In the genomic region with DNA sequence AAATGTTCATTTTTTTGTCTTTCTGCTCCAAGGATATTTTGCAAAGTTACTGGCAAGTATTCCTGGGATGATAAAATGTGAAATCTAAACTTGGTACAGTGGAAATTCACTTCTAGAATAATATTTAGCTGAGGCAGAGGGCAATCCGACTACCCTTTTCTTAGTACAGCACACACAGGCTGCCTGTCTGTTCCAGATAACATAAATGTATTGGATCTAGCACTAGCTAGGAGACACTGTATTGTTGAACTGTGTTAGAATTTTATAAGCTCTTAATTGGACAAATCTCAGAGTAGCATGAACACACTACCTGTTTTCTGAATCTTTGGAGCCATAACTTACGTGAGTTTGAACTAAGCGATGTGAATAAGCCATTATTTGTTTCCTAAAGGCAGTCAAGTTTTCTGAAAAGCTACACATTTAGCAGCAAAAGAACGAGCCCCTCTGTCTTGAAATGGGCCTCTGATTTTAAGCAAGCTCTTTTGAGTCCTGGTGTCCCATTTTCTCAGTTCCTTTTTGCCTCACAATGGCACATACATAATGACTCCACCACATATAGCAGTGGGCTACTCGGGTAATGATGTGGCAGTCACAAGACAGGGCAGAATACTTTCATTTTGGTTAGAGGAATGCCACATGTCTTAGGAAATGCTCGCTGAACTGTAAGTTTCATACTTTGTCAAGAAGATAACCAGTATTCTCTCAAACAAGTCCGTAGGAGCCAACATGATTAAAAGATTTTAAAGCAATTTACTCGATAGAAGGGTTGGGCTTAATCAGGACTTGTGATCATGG, we compare ENCODE assay signal across 8 cellular contexts.
A peak's percentile ranks its signal among the peaks of the same experiment; 100 is the strongest.
DNase-seq lines count a peak whose midpoint lies in the region; ATAC-seq and TF ChIP-seq lines count a peak whose summit lies in the region.

No MANE protein-coding gene starts in this region.

- peak; percentile 57 for DNase-seq in activated CD4-positive, alpha-beta T cell treated with anti-CD3 and anti-CD28 coated beads for 36 hours
- no peak for DNase-seq in activated CD4-positive, alpha-beta T cell treated with anti-CD3 and anti-CD28 coated beads, Interleukin-2, amount 50 U/mL, for 1 hour
- DNase-seq in T-cell (peak in 6 of 34 experiments; percentile 4 to 12 (median 7)), glomerular visceral epithelial cell (ENCODE audit: extremely low spot score) (peak; percentile 31), spleen (no peak), GM13976 (ENCODE audit: low spot score) (no peak), COR-L47 (lab: John Stamatoyannopoulos, UW) (no peak)

- POLR2A ChIA-PET in activated CD4-positive, alpha-beta T cell treated with anti-CD3 and anti-CD28 coated beads for 36 hours (lab: Charles Lee) = interaction anchor here (0.8 to 1.4 kb wide), 3 partner anchors 11 to 67 kb away, joined by 5 to 8 read pairs (median 8); no protein-coding TSS in a partner anchor
- POLR2A ChIA-PET in T-cell (lab: Charles Lee) = interaction anchor here in 1 of 2 donors (0.7 to 1.0 kb wide), 2 partner anchors 10 to 1667 kb away, joined by 3 to 4 read pairs; no protein-coding TSS in a partner anchor

- in situ Hi-C loops in GM13976 (cut with MboI; ENCODE audit: low sequenced_read_pairs, unreplicated experiment) = loop anchor here (25.0 kb wide), 1 partner anchor 421 kb away; no protein-coding TSS in a partner anchor

- H3K36me3 ChIP-seq in spleen = no peaks in the 10 kb centered on the region

- peaks cover 8% of the 10 kb centered on the region for H3K27me3 Mint-ChIP-seq in activated CD4-positive, alpha-beta T cell treated with anti-CD3 and anti-CD28 coated beads for 36 hours
- H3K27me3 Mint-ChIP-seq in T-cell = peaks cover 0 to 2% of the 10 kb centered on the region in 2 donors

- H3K4me1 ChIP-seq in spleen = peaks cover 0 to 32% (median 9%) of the 10 kb centered on the region in 6 donors

- no peaks in the 10 kb centered on the region for H3K27me3 ChIP-seq in spleen (replicated peaks in 1 of 7)

- no peaks in the 10 kb centered on the region for H3K9me3 Mint-ChIP-seq in activated CD4-positive, alpha-beta T cell treated with anti-CD3 and anti-CD28 coated beads for 36 hours (ENCODE audit: low read depth)
- no peaks in the 10 kb centered on the region for H3K9me3 Mint-ChIP-seq in T-cell

- H3K9me3 ChIP-seq in spleen = no peaks in the 10 kb centered on the region

- peak overlapping the region; percentile 66 for H3K4me3 Mint-ChIP-seq in activated CD4-positive, alpha-beta T cell treated with anti-CD3 and anti-CD28 coated beads for 36 hours
- H3K4me3 Mint-ChIP-seq in T-cell = peak overlapping the region; percentile 68 to 83 (median 83)

- no peaks in the 10 kb centered on the region for H3K36me3 Mint-ChIP-seq in activated CD4-positive, alpha-beta T cell treated with anti-CD3 and anti-CD28 coated beads for 36 hours (ENCODE audit: low read depth)
- H3K36me3 Mint-ChIP-seq in T-cell = peaks cover 5% of the 10 kb centered on the region

- TF ChIP-seq CTCF in spleen (IDR thresholded peaks at IDR 0.05 in 8 of 11, conservative IDR thresholded peaks at IDR 0.05 in 3 of 11) (no peak), GM13976 (IDR thresholded peaks at IDR 0.05; ENCODE audit: borderline replicate concordance, control extremely low read depth, extremely low read depth, insufficient read depth, missing control alignments) (no peak)

- 29 to 39% (median 33%) methylated on average over 8 of the region's 8 CpGs for WGBS in spleen, 5 donors

- peak overlapping the region in 6 of 8 donors; percentile 10 to 55 (median 17) for H3K4me3 ChIP-seq in spleen

- peaks cover 22% of the 10 kb centered on the region for H3K4me1 Mint-ChIP-seq in activated CD4-positive, alpha-beta T cell treated with anti-CD3 and anti-CD28 coated beads for 36 hours
- H3K4me1 Mint-ChIP-seq in T-cell = peaks cover 18 to 35% (median 21%) of the 10 kb centered on the region in 3 donors

- peak; percentile 94 for ATAC-seq in activated CD4-positive, alpha-beta T cell treated with anti-CD3 and anti-CD28 coated beads for 36 hours
- ATAC-seq in HG02870 (IDR thresholded peaks at IDR 0.05; ENCODE audit: unreplicated experiment) (peak; percentile 96), T-cell (replicated peaks in 1 of 4) (peak; percentile 65 to 85 (median 73))

- intact Hi-C loops in activated CD4-positive, alpha-beta T cell treated with anti-CD3 and anti-CD28 coated beads for 36 hours (cut with DNase I, micrococcal nuclease) = loop anchor here (1.0 to 10.0 kb wide), 6 partner anchors 11 to 576 kb away; no protein-coding TSS in a partner anchor
- intact Hi-C loops in spleen (cut with DNase I; ENCODE audit: low total_unique reads) = loop anchor here (10.0 kb wide), 1 partner anchor 434 kb away; no protein-coding TSS in a partner anchor

- H3K27ac ChIP-seq in spleen = peak overlapping the region; percentile 55 to 88 (median 79)

- CTCF ChIA-PET in activated CD4-positive, alpha-beta T cell treated with anti-CD3 and anti-CD28 coated beads for 36 hours (lab: Charles Lee) = interaction anchor here (0.6 to 3.2 kb wide), 23 partner anchors 8 to 648 kb away, joined by 3 to 18 read pairs (median 4); no protein-coding TSS in a partner anchor
- CTCF ChIA-PET in T-cell (lab: Charles Lee) = interaction anchor here (0.5 to 2.6 kb wide), 13 partner anchors 10 to 648 kb away, joined by 3 to 21 read pairs (median 3); no protein-coding TSS in a partner anchor

- TF ChIP-seq POLR2A in spleen (IDR thresholded peaks at IDR 0.05) = no peak

- H3K27ac Mint-ChIP-seq in activated CD4-positive, alpha-beta T cell treated with anti-CD3 and anti-CD28 coated beads for 36 hours = peak overlapping the region; percentile 82
- peak overlapping the region; percentile 82 to 94 for H3K27ac Mint-ChIP-seq in T-cell

Comparison
In these comparisons a context has a peak if more than half of its experiments do, and no peak if none do; other contexts are left out.
1. DNase-seq: peak in activated CD4-positive, alpha-beta T cell treated with anti-CD3 and anti-CD28 coated beads for 36 hours (single experiment) and glomerular visceral epithelial cell (single experiment); none in activated CD4-positive, alpha-beta T cell treated with anti-CD3 and anti-CD28 coated beads, Interleukin-2, amount 50 U/mL, for 1 hour (single experiment), spleen (single experiment), GM13976 (single experiment) and COR-L47 (single experiment).
2. Peak in every context shown above with its lines, with median percentiles within 50 percentile points of each other: ATAC-seq.